In genomic region chr3:69051796-69052566, GRCh38 we compare ENCODE assay signal across 1 cellular context.
TF ChIP-seq lines count a peak whose summit lies in the region.

Gene TMF1 (minus strand): TSS chr3:69052333. CDS start chr3:69052086, 247 bp downstream.

TF ChIP-seq in HepG2, 621 proteins besides CTCF, POLR2A, EP300 and RAD21 (continued from another document and continues in another):
- TF ChIP-seq ZNF770 (CRISPR knock-in tag; IDR thresholded peaks at IDR 0.05) (no peak), TBX3 (IDR thresholded peaks at IDR 0.05; ENCODE audit: borderline replicate concordance) (no peak), SOX6 (IDR thresholded peaks at IDR 0.05) (no peak), SOX6 (CRISPR knock-in tag; IDR thresholded peaks at IDR 0.05) (peak; percentile 32; the same call in 1 of the 2 replicates), ZNF281 (CRISPR knock-in tag; IDR thresholded peaks at IDR 0.05; ENCODE audit: borderline replicate concordance) (0 out of 2 replicates have a peak, but pooled peaks have one; percentile 15), BORCS8-MEF2B (CRISPR knock-in tag; IDR thresholded peaks at IDR 0.05) (peak; percentile 69; the same call in 1 of the 2 replicates), IKZF4 (CRISPR knock-in tag; IDR thresholded peaks at IDR 0.05; ENCODE audit: borderline replicate concordance, low read depth, not compliant biosample characterization) (no peak), JUND (CRISPR knock-in tag; IDR thresholded peaks at IDR 0.05) (0 out of 2 replicates have a peak, but pooled peaks have one; percentile 4), MTF2 (CRISPR knock-in tag; IDR thresholded peaks at IDR 0.05; ENCODE audit: borderline replicate concordance) (no peak), ZNF816 (CRISPR knock-in tag; IDR thresholded peaks at IDR 0.05; ENCODE audit: borderline replicate concordance) (peak; percentile 74; the same call in 1 of the 2 replicates), ZBTB49 (CRISPR knock-in tag; IDR thresholded peaks at IDR 0.05; ENCODE audit: borderline replicate concordance) (no peak), GTF2F1 (IDR thresholded peaks at IDR 0.05; ENCODE audit: low read length) (no peak), SRSF1 (optimal IDR thresholded peaks at IDR 0.05; ENCODE audit: low read depth, low read length) (no peak), ATF3 (CRISPR knock-in tag; IDR thresholded peaks at IDR 0.05) (no peak), AKNA (CRISPR knock-in tag; IDR thresholded peaks at IDR 0.05; ENCODE audit: borderline replicate concordance) (no peak), ZNF780A (CRISPR knock-in tag; IDR thresholded peaks at IDR 0.05) (no peak), ZNF503 (CRISPR knock-in tag; IDR thresholded peaks at IDR 0.05) (no peak), ATF4 (CRISPR knock-in tag; IDR thresholded peaks at IDR 0.05) (no peak), RERE (CRISPR knock-in tag; IDR thresholded peaks at IDR 0.05; ENCODE audit: low read depth) (no peak), BRF2 (CRISPR knock-in tag; IDR thresholded peaks at IDR 0.05) (0 out of 2 replicates have a peak, but pooled peaks have one; percentile 33), CAMTA2 (CRISPR knock-in tag; IDR thresholded peaks at IDR 0.05; ENCODE audit: borderline replicate concordance) (no peak)
